In genomic region chr2:37599688-37600525, GRCh38 we compare ENCODE assay signal across 11 cellular contexts.
DNase-seq lines count a peak whose midpoint lies in the region; ATAC-seq and TF ChIP-seq lines count a peak whose summit lies in the region.
"Had no signal": no experiment of that assay in that cellular context is flagged by ENCODE, and none has a peak within 500 bp of the region (broad histone marks: within the 10 kb centered on the region; RNA-seq: fewer than 3 reads in every experiment).

No MANE protein-coding gene starts in this region.

- peaks cover 2% of the 10 kb centered on the region for H3K27me3 Mint-ChIP-seq in IgD-negative memory B cell

- peaks cover 0 to 4% (median 2%) of the 10 kb centered on the region in 3 donors for H3K9me3 Mint-ChIP-seq in IgD-negative memory B cell

- no peak overlapping the region for H3K27ac ChIP-seq in ascending aorta

- peak overlapping the region; percentile 81 to 96 (median 88) for H3K27ac Mint-ChIP-seq in IgD-negative memory B cell

- TF ChIP-seq POLR2A in lower leg skin (IDR thresholded peaks at IDR 0.05), result no peak

- TF ChIP-seq CTCF in ascending aorta (IDR thresholded peaks at IDR 0.05) (no peak), lower leg skin (IDR thresholded peaks at IDR 0.05) (no peak)

- no peak for ATAC-seq in HG03432 (IDR thresholded peaks at IDR 0.05; ENCODE audit: unreplicated experiment)

- H3K27me3 ChIP-seq in MG63, result no peaks in the 10 kb centered on the region
- H3K27me3 ChIP-seq in ascending aorta, result no peaks in the 10 kb centered on the region

- intact Hi-C loops in ascending aorta (cut with DNase I) (no loop called here), lower leg skin (cut with DNase I; ENCODE audit: low total_unique reads) (no loop called here)

- H3K4me3 Mint-ChIP-seq in IgD-negative memory B cell, result peak overlapping the region; percentile 79 to 93 (median 88)

- H3K4me3 ChIP-seq in MG63 (no peak overlapping the region), ascending aorta (no peak overlapping the region), lower leg skin (ENCODE audit: low read depth, poor library complexity, severe bottlenecking) (no peak overlapping the region)

- peak; percentile 53 to 57 for DNase-seq in activated CD4-positive, alpha-beta T cell treated with anti-CD3 and anti-CD28 coated beads, Interleukin-2, amount 50 U/mL, for 4 hours
- peak; percentile 85 for DNase-seq in central memory CD4-positive, alpha-beta T cell
- peak; percentile 45 for DNase-seq in stimulated activated CD8-positive, alpha-beta memory T cell treated with anti-CD3 and anti-CD28 coated beads, Interleukin-12 subunit alpha, Interleukin-12 subunit beta, amount 100 ng/mL, for 4 hours (ENCODE audit: low read depth)
- DNase-seq in MG63 (no peak), ascending aorta (ENCODE audit: low spot score in 2 of 2) (no peak), lower leg skin (ENCODE audit: low spot score in 2 of 2) (no peak)
- DNase-seq: Calu3, NCI-H2081, SHP77 had no signal

- H3K36me3 Mint-ChIP-seq in IgD-negative memory B cell, result peaks cover 5% of the 10 kb centered on the region

- no peaks in the 10 kb centered on the region for H3K36me3 ChIP-seq in MG63
- H3K36me3 ChIP-seq in ascending aorta, result no peaks in the 10 kb centered on the region

- H3K4me1 ChIP-seq in ascending aorta, result peaks cover 0 to 6% of the 10 kb centered on the region in 2 donors

- 93 to 96% methylated on average over 17 of the region's 17 CpGs for whole genome bisulfite sequencing in lower leg skin, 2 donors

- peaks cover 25 to 33% (median 32%) of the 10 kb centered on the region in 3 donors for H3K4me1 Mint-ChIP-seq in IgD-negative memory B cell

- H3K9me3 ChIP-seq in MG63, result peaks cover 3% of the 10 kb centered on the region; the same call in 1 of the 2 replicates
- no peaks in the 10 kb centered on the region for H3K9me3 ChIP-seq in ascending aorta

Comparison
In these comparisons a context has a peak if more than half of its experiments do, and no peak if none do; other contexts are left out.
1. DNase-seq: peak in activated CD4-positive, alpha-beta T cell treated with anti-CD3 and anti-CD28 coated beads, Interleukin-2, amount 50 U/mL, for 4 hours (2 of 2), central memory CD4-positive, alpha-beta T cell (single experiment) and stimulated activated CD8-positive, alpha-beta memory T cell treated with anti-CD3 and anti-CD28 coated beads, Interleukin-12 subunit alpha, Interleukin-12 subunit beta, amount 100 ng/mL, for 4 hours (single experiment); none in MG63 (single experiment), ascending aorta (0 of 2) and lower leg skin (0 of 2).